In genomic region chr12:1297206-1297605, GRCh38 we compare ENCODE assay signal across 31 cellular contexts.
DNase-seq lines count a peak whose midpoint lies in the region; ATAC-seq, FAIRE-seq and TF ChIP-seq lines count a peak whose summit lies in the region.
"Had no signal": no experiment of that assay in that cellular context is flagged by ENCODE, and none has a peak within 500 bp of the region (broad histone marks: within the 10 kb centered on the region; RNA-seq: fewer than 3 reads in every experiment).

No MANE protein-coding gene starts in this region.

- H3K9me3 Mint-ChIP-seq in astrocyte (ENCODE audit: unreplicated experiment) = peaks cover 9% of the 10 kb centered on the region
- H3K9me3 Mint-ChIP-seq: CD8-positive, alpha-beta memory T cell had no signal

- POLR2A ChIA-PET in AG04449 (lab: Yijun Ruan, JAX) = no interaction called here

- H3K9ac ChIP-seq in astrocyte (ENCODE audit: low read length) = no peak overlapping the region

- ATAC-seq in HG03520 (IDR thresholded peaks at IDR 0.05; ENCODE audit: unreplicated experiment) = no peak
- no peak for ATAC-seq in HG03342 (IDR thresholded peaks at IDR 0.05; ENCODE audit: unreplicated experiment)
- ATAC-seq: activated CD8-positive, alpha-beta T cell treated with anti-CD3 and anti-CD28 coated beads, Interleukin-2, amount 10 ng/mL, durations not matched to agents 7 days and 5 days; foreskin keratinocyte; heart left ventricle; stimulated activated naive CD8-positive, alpha-beta T cell treated with anti-CD3 and anti-CD28 coated beads, Interleukin-15, Interleukin-2, amounts not matched to agents 100 U/mL and 50 U/mL, for 24 hours had no signal

- no peak overlapping the region for H2AFZ ChIP-seq in astrocyte (ENCODE audit: low read depth, low read length)

- no peaks in the 10 kb centered on the region for H4K20me1 ChIP-seq in astrocyte (ENCODE audit: insufficient read depth, low read length)

- no peak for FAIRE-seq in astrocyte (lab: Jason Lieb, UNC)
- FAIRE-seq: colon, RCC 7860 had no signal

- peaks cover 10% of the 10 kb centered on the region for H3K4me1 Mint-ChIP-seq in astrocyte (ENCODE audit: low read depth, unreplicated experiment)
- H3K4me1 Mint-ChIP-seq: activated naive CD4-positive, alpha-beta T cell treated with anti-CD3 and anti-CD28 coated beads, Interleukin-2, amount 50 U/mL, for 24 hours; nephron progenitor cell had no signal

- no peaks in the 10 kb centered on the region for H3K79me2 ChIP-seq in astrocyte (ENCODE audit: insufficient read depth, low read length)

- CTCF ChIA-PET in AG04449 (lab: Yijun Ruan, JAX) = interaction anchor here (1.4 to 1.6 kb wide), 2 partner anchors 179 to 286 kb away, joined by 3 to 4 read pairs; no protein-coding TSS in a partner anchor

- peaks cover 5% of the 10 kb centered on the region for H3K36me3 ChIP-seq in astrocyte (ENCODE audit: insufficient read depth, low read length)
- H3K36me3 ChIP-seq: ovary had no signal

- H3K4me3 ChIP-seq in AG04449 (ENCODE audit: low read depth, low read length) = no peak overlapping the region
- H3K4me3 ChIP-seq in astrocyte (ENCODE audit: insufficient read depth, low read depth, low read length) = no peak overlapping the region
- no peak overlapping the region for H3K4me3 ChIP-seq in foreskin fibroblast (ENCODE audit: low read depth in 1 of 2, low read length in 2 of 2)
- H3K4me3 ChIP-seq: heart left ventricle, ovary, right atrium auricular region, SJSA1 had no signal

- no peak for TF ChIP-seq CTCF in AG04449 (IDR thresholded peaks at IDR 0.05; ENCODE audit: insufficient read depth, low read length, missing control alignments)
- TF ChIP-seq CTCF in astrocyte (IDR thresholded peaks at IDR 0.05; ENCODE audit: insufficient read depth, low read depth, low read length) = no peak
- TF ChIP-seq CTCF in foreskin fibroblast (IDR thresholded peaks at IDR 0.05; ENCODE audit: low read depth, low read length) = no peak

- H3K36me3 Mint-ChIP-seq in astrocyte (ENCODE audit: low read depth, unreplicated experiment) = peaks cover 18% of the 10 kb centered on the region

- H3K27me3 ChIP-seq in astrocyte (ENCODE audit: insufficient read depth, low read length) = no peaks in the 10 kb centered on the region
- H3K27me3 ChIP-seq: BE2C, foreskin keratinocyte, heart left ventricle, ovary, right atrium auricular region, SJSA1 had no signal

- no peak overlapping the region for H3K4me3 Mint-ChIP-seq in astrocyte (ENCODE audit: unreplicated experiment)
- H3K4me3 Mint-ChIP-seq: activated CD8-positive, alpha-beta T cell treated with anti-CD3 and anti-CD28 coated beads, Interleukin-2, amount 10 ng/mL, durations not matched to agents 7 days and 5 days; activated naive CD4-positive, alpha-beta T cell treated with anti-CD3 and anti-CD28 coated beads, Interleukin-2, amount 50 U/mL, for 24 hours; CD8-positive, alpha-beta memory T cell; nephron progenitor cell had no signal

- no peaks in the 10 kb centered on the region for H3K9me3 ChIP-seq in astrocyte (ENCODE audit: insufficient read depth, low read depth, low read length)
- H3K9me3 ChIP-seq: BE2C, ovary had no signal

- H3K4me1 ChIP-seq in astrocyte (ENCODE audit: insufficient read depth, low read length) = no peaks in the 10 kb centered on the region
- H3K4me1 ChIP-seq: BE2C, foreskin keratinocyte, heart left ventricle, right atrium auricular region, SJSA1 had no signal

- H3K4me2 ChIP-seq in astrocyte (ENCODE audit: low read length) = no peak overlapping the region

- no peak overlapping the region for H3K27ac Mint-ChIP-seq in astrocyte (ENCODE audit: unreplicated experiment)
- H3K27ac Mint-ChIP-seq: activated CD8-positive, alpha-beta T cell treated with anti-CD3 and anti-CD28 coated beads, Interleukin-2, amount 10 ng/mL, durations not matched to agents 7 days and 5 days; activated naive CD4-positive, alpha-beta T cell treated with anti-CD3 and anti-CD28 coated beads, Interleukin-2, amount 50 U/mL, for 24 hours; CD8-positive, alpha-beta memory T cell had no signal

- H3K27ac ChIP-seq in astrocyte (ENCODE audit: low read depth, low read length) = no peak overlapping the region
- H3K27ac ChIP-seq: 22Rv1, foreskin keratinocyte, heart left ventricle, ovary, right atrium auricular region, SJSA1, VCaP had no signal

- H3K27me3 Mint-ChIP-seq in astrocyte (ENCODE audit: low read depth, unreplicated experiment) = no peaks in the 10 kb centered on the region
- H3K27me3 Mint-ChIP-seq: activated naive CD4-positive, alpha-beta T cell treated with anti-CD3 and anti-CD28 coated beads, Interleukin-2, amount 50 U/mL, for 24 hours; CD8-positive, alpha-beta memory T cell had no signal

- intact Hi-C loops in posterior vena cava (cut with DNase I) = no loop called here

- peak; percentile 16 for DNase-seq in AG04449 (ENCODE audit: low read depth, low spot score)
- DNase-seq in GM04503 (ENCODE audit: low read depth) = peak; percentile 71
- peak; percentile 84 for DNase-seq in astrocyte (ENCODE audit: low read depth)
- peak; percentile 34 to 61 for DNase-seq in foreskin fibroblast
- no peak for DNase-seq in posterior vena cava (ENCODE audit: low spot score)
- no peak for DNase-seq in inferior parietal cortex (ENCODE audit: extremely low spot score)
- DNase-seq: activated CD4-positive, alpha-beta T cell treated with anti-CD3 and anti-CD28 coated beads for 4 hours; activated CD8-positive, alpha-beta T cell treated with anti-CD3 and anti-CD28 coated beads, Interleukin-2, amount 10 ng/mL, durations not matched to agents 7 days and 5 days; BE2C; CD8-positive, alpha-beta memory T cell; DMS 273 treated with DMSO at 0.1 percent for 48 hours; effector CD4-positive, alpha-beta T cell; foreskin keratinocyte; heart left ventricle; NCI-H1048; NCI-H1694; NCI-H510A; nephron progenitor cell; ovary; stimulated activated CD4-positive, alpha-beta T cell treated with anti-CD3 and anti-CD28 coated beads, Interleukin-1b, Interleukin-23, amount 100 ng/mL, for 48 hours; stimulated activated naive CD8-positive, alpha-beta T cell treated with anti-CD3 and anti-CD28 coated beads, Interleukin-15, Interleukin-2, amounts not matched to agents 100 U/mL and 50 U/mL, for 24 hours; T1000 had no signal

Comparison
In these comparisons a context has a peak if more than half of its experiments do, and no peak if none do; other contexts are left out.
1. DNase-seq: peak in AG04449 (single experiment), GM04503 (single experiment), astrocyte (single experiment) and foreskin fibroblast (2 of 2); none in posterior vena cava (single experiment) and inferior parietal cortex (single experiment).